8 cellular contexts compared by ENCODE assay signal in the genomic region with DNA sequence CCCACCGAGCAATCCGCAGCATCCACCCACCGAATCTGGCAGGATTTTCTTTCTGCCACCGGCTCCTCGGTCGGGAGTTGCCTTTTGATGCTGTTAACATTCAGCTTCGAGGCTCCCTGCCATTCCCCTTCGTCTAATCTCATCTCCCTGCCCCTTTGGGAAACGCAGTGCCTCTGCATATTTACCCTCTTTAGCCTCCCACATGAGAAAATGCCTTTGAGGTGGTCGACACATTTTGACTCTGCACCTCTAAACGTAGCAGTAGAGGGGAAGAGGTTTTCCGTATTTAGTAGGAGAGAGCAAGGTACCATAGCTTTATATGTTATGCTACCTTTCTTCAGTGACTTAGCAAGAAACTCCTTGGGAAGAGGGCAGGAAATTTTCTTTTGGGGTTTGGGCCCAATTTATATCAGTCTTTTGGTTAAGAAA. TPM values are rescaled to one million over a fixed set of nuclear protein-coding genes. Genes with fewer than 3 reads are reported as not detected.
DNase-seq lines count a peak whose midpoint lies in the region; ATAC-seq lines count a peak whose summit lies in the region.

No MANE protein-coding gene starts in this region.

- DNase-seq in stimulated activated CD4-positive, alpha-beta T cell treated with anti-CD3 and anti-CD28 coated beads, Interleukin-12 subunit alpha, Interleukin-12 subunit beta, amount 100 ng/mL, for 4 hours = peak; percentile 9
- DNase-seq in stimulated activated CD4-positive, alpha-beta T cell treated with anti-CD3 and anti-CD28 coated beads, Interleukin-4, amount 100 ng/mL, for 4 hours = no peak
- DNase-seq in stimulated activated naive B cell treated with anti-CD40 and anti-IgM and Interleukin-4, amounts not matched to agents 10 μg/mL and 1 μg/mL and 100 μg/mL, for 72 hours = no peak
- DNase-seq in SIG-M5 (lab: John Stamatoyannopoulos, UW) (no peak), DMS114 treated with DMSO at 0.1 percent for 48 hours (lab: John Stamatoyannopoulos, UW; ENCODE audit: unreplicated experiment) (no peak), NCI-H2171 (lab: John Stamatoyannopoulos, UW) (no peak)

- H3K9ac ChIP-seq in iPS-15b (ENCODE audit: low read depth, low read length) = peak overlapping the region; percentile 38

- peak overlapping the region; percentile 89 for H3K27ac Mint-ChIP-seq in activated T-helper 17 cell treated with anti-CD3 and anti-CD28 coated beads, Interleukin-2, amount 50 U/mL, for 72 hours
- H3K27ac Mint-ChIP-seq in stimulated activated naive B cell treated with anti-CD40 and anti-IgM and Interleukin-4, amounts not matched to agents 10 μg/mL and 1 μg/mL and 100 μg/mL, for 72 hours = peak overlapping the region; percentile 67

- H3K9me3 ChIP-seq in iPS-15b (ENCODE audit: control insufficient read depth, insufficient read depth, low read length) = no peaks in the 10 kb centered on the region

- H3K9me3 Mint-ChIP-seq in activated T-helper 17 cell treated with anti-CD3 and anti-CD28 coated beads, Interleukin-2, amount 50 U/mL, for 72 hours = no peaks in the 10 kb centered on the region
- H3K9me3 Mint-ChIP-seq in stimulated activated naive B cell treated with anti-CD40 and anti-IgM and Interleukin-4, amounts not matched to agents 10 μg/mL and 1 μg/mL and 100 μg/mL, for 72 hours = no peaks in the 10 kb centered on the region

- H3K36me3 Mint-ChIP-seq in activated T-helper 17 cell treated with anti-CD3 and anti-CD28 coated beads, Interleukin-2, amount 50 U/mL, for 72 hours (ENCODE audit: low read depth) = peaks cover 46% of the 10 kb centered on the region
- peaks cover 10 to 16% of the 10 kb centered on the region in 2 donors for H3K36me3 Mint-ChIP-seq in stimulated activated naive B cell treated with anti-CD40 and anti-IgM and Interleukin-4, amounts not matched to agents 10 μg/mL and 1 μg/mL and 100 μg/mL, for 72 hours

- H3K4me3 Mint-ChIP-seq in activated T-helper 17 cell treated with anti-CD3 and anti-CD28 coated beads, Interleukin-2, amount 50 U/mL, for 72 hours = peak overlapping the region; percentile 87
- H3K4me3 Mint-ChIP-seq in stimulated activated naive B cell treated with anti-CD40 and anti-IgM and Interleukin-4, amounts not matched to agents 10 μg/mL and 1 μg/mL and 100 μg/mL, for 72 hours = peak overlapping the region; percentile 86 to 89

- peaks cover 22% of the 10 kb centered on the region for H3K4me1 Mint-ChIP-seq in activated T-helper 17 cell treated with anti-CD3 and anti-CD28 coated beads, Interleukin-2, amount 50 U/mL, for 72 hours
- H3K4me1 Mint-ChIP-seq in stimulated activated naive B cell treated with anti-CD40 and anti-IgM and Interleukin-4, amounts not matched to agents 10 μg/mL and 1 μg/mL and 100 μg/mL, for 72 hours = peaks cover 19 to 33% of the 10 kb centered on the region in 2 donors

- peak overlapping the region; percentile 63 for H3K4me3 ChIP-seq in iPS-15b (ENCODE audit: low read depth, low read length)

- H3K36me3 ChIP-seq in iPS-15b (ENCODE audit: control insufficient read depth, insufficient read depth, low read length) = peaks cover 2% of the 10 kb centered on the region

- peaks cover 4% of the 10 kb centered on the region for H3K4me1 ChIP-seq in iPS-15b (ENCODE audit: control insufficient read depth, insufficient read depth, low read length)

- no peaks in the 10 kb centered on the region for H3K27me3 ChIP-seq in iPS-15b (ENCODE audit: control insufficient read depth, insufficient read depth, low read length)

- no peak for ATAC-seq in activated T-helper 17 cell treated with anti-CD3 and anti-CD28 coated beads, Interleukin-2, amount 50 U/mL, for 72 hours (replicated peaks)
- no peak for ATAC-seq in stimulated activated naive B cell treated with anti-CD40 and anti-IgM and Interleukin-4, amounts not matched to agents 10 μg/mL and 1 μg/mL and 100 μg/mL, for 72 hours (replicated peaks)

- no peaks in the 10 kb centered on the region for H3K27me3 Mint-ChIP-seq in activated T-helper 17 cell treated with anti-CD3 and anti-CD28 coated beads, Interleukin-2, amount 50 U/mL, for 72 hours
- H3K27me3 Mint-ChIP-seq in stimulated activated naive B cell treated with anti-CD40 and anti-IgM and Interleukin-4, amounts not matched to agents 10 μg/mL and 1 μg/mL and 100 μg/mL, for 72 hours = no peaks in the 10 kb centered on the region

RNA-seq across cellular contexts. Expression of a gene that starts 1.2 kb away (rescaled TPM):
- 100 to 1,000 TPM; 168 to 182 TPM for total RNA-seq in activated T-helper 17 cell treated with anti-CD3 and anti-CD28 coated beads, Interleukin-2, amount 50 U/mL, for 72 hours
